Comparison of ENCODE assay signal across 15 cellular contexts in genomic region chr5:176987583-176987982, GRCh38. TPM values are rescaled to one million over a fixed set of nuclear protein-coding genes. Genes with fewer than 3 reads are reported as not detected.
DNase-seq lines count a peak whose midpoint lies in the region; ATAC-seq and TF ChIP-seq lines count a peak whose summit lies in the region.
"Had no signal": no experiment of that assay in that cellular context is flagged by ENCODE, and none has a peak within 500 bp of the region (broad histone marks: within the 10 kb centered on the region; RNA-seq: fewer than 3 reads in every experiment).

No MANE protein-coding gene starts in this region.

- H3K9me3 ChIP-seq in DOHH2 (ENCODE audit: control insufficient read depth, insufficient read depth, low read length) (no peaks in the 10 kb centered on the region), T-helper 17 cell (ENCODE audit: control insufficient read depth, low read length, poor library complexity, severe bottlenecking) (no peaks in the 10 kb centered on the region), neutrophil (no peaks in the 10 kb centered on the region), aorta (ENCODE audit: control insufficient read depth, low read length) (no peaks in the 10 kb centered on the region)

- H4K20me1 ChIP-seq in DOHH2 (ENCODE audit: control insufficient read depth, insufficient read depth, low read depth, low read length), result peaks cover 3% of the 10 kb centered on the region; the same call in 1 of the 2 replicates

- H3K4me1 ChIP-seq in DOHH2 (ENCODE audit: control insufficient read depth, low read length) (peaks cover 80% of the 10 kb centered on the region), neutrophil (ENCODE audit: control insufficient read depth in 1 of 2, insufficient read depth in 1 of 2, low read depth in 1 of 2, low read length in 1 of 2) (peaks cover 9 to 10% of the 10 kb centered on the region in 2 experiments), aorta (ENCODE audit: control insufficient read depth in 1 of 2, insufficient read depth in 2 of 2, low read length in 2 of 2) (no peaks in the 10 kb centered on the region)

- no peak for ATAC-seq in T-helper 17 cell
- ATAC-seq in aorta (ENCODE audit: low FRiP score), result no peak

- peaks cover 2 to 5% (median 3%) of the 10 kb centered on the region in 7 donors for H3K9me3 Mint-ChIP-seq in CD14-positive monocyte
- H3K9me3 Mint-ChIP-seq: CD8-positive, alpha-beta memory T cell had no signal

- H3K36me3 ChIP-seq in DOHH2 (ENCODE audit: control insufficient read depth, low read length), result peaks cover 26% of the 10 kb centered on the region
- H3K36me3 ChIP-seq in neutrophil, result peaks cover 3% of the 10 kb centered on the region
- H3K36me3 ChIP-seq in aorta (ENCODE audit: control insufficient read depth in 1 of 2, insufficient read depth in 2 of 2, low read length in 1 of 2), result no peaks in the 10 kb centered on the region

- H3K27me3 Mint-ChIP-seq in CD14-positive monocyte (ENCODE audit: low read depth in 3 of 3) (peaks cover 0 to 2% (median 0%) of the 10 kb centered on the region in 3 donors), T-helper 17 cell (no peaks in the 10 kb centered on the region)
- H3K27me3 Mint-ChIP-seq: CD8-positive, alpha-beta memory T cell had no signal

- H3K27me3 ChIP-seq in DOHH2 (ENCODE audit: control insufficient read depth, low read length) (no peaks in the 10 kb centered on the region), neutrophil (no peaks in the 10 kb centered on the region), aorta (ENCODE audit: control insufficient read depth in 1 of 2, insufficient read depth in 2 of 2, low read length in 1 of 2) (no peaks in the 10 kb centered on the region)
- H3K27me3 ChIP-seq: BLaER1 treated with 17β-estradiol and CSF1 and Interleukin-3, amounts not matched to agents 10 nM and 100 nM had no signal

- peak overlapping the region; percentile 23 for H3K4me3 ChIP-seq in DOHH2 (ENCODE audit: low read length)
- H3K4me3 ChIP-seq in neutrophil (ENCODE audit: low read depth in 1 of 2, low read length in 1 of 2), result no peak overlapping the region
- no peak overlapping the region for H3K4me3 ChIP-seq in aorta (ENCODE audit: low read length in 2 of 2)
- H3K4me3 ChIP-seq: BLaER1 treated with 17β-estradiol and CSF1 and Interleukin-3, amounts not matched to agents 10 nM and 100 nM had no signal

- H3K9me2 ChIP-seq in DOHH2 (replicated peaks; ENCODE audit: control insufficient read depth, low read length), result no peaks in the 10 kb centered on the region

- 87 to 89% methylated on average over 3 of the region's 3 CpGs for WGBS in aorta, 2 donors

- peak overlapping the region; percentile 84 for H3K27ac ChIP-seq in DOHH2 (ENCODE audit: low read depth, low read length)
- H3K27ac ChIP-seq in neutrophil, result peak overlapping the region; percentile 38
- no peak overlapping the region for H3K27ac ChIP-seq in aorta (ENCODE audit: low read depth in 1 of 2, low read length in 2 of 2)
- H3K27ac ChIP-seq: BLaER1 treated with 17β-estradiol and CSF1 and Interleukin-3, amounts not matched to agents 10 nM and 100 nM had no signal

- H3K79me2 ChIP-seq in DOHH2 (ENCODE audit: control insufficient read depth, low read length), result peaks cover 99% of the 10 kb centered on the region

- intact Hi-C loops in CD14-positive monocyte (cut with micrococcal nuclease), result no loop called here
- intact Hi-C loops in aorta (cut with DNase I), result no loop called here

- H3K27ac Mint-ChIP-seq in CD14-positive monocyte (peak overlapping the region in 5 of 7 donors; percentile 9 to 81 (median 46)), T-helper 17 cell (peak overlapping the region; percentile 66)
- H3K27ac Mint-ChIP-seq: H9 had no signal

- peak overlapping the region; percentile 73 for H3K4me2 ChIP-seq in DOHH2 (ENCODE audit: low read length)
- H3K4me2 ChIP-seq: BLaER1 treated with 17β-estradiol and CSF1 and Interleukin-3, amounts not matched to agents 10 nM and 100 nM had no signal

- H3F3A ChIP-seq in DOHH2 (ENCODE audit: control insufficient read depth, insufficient read depth), result peaks cover 41% of the 10 kb centered on the region

- H3K36me3 Mint-ChIP-seq in CD14-positive monocyte (peaks cover 6 to 38% of the 10 kb centered on the region in 2 donors), T-helper 17 cell (ENCODE audit: low read depth) (no peaks in the 10 kb centered on the region)

- no peak for TF ChIP-seq CTCF in CD14-positive monocyte (IDR thresholded peaks at IDR 0.05)
- no peak for TF ChIP-seq CTCF in DOHH2 (IDR thresholded peaks at IDR 0.05; ENCODE audit: low read depth, low read length, poor library complexity, severe bottlenecking)
- no peak for TF ChIP-seq CTCF in neutrophil (IDR thresholded peaks at IDR 0.05)

- H3K4me1 Mint-ChIP-seq in CD14-positive monocyte (peaks cover 10% of the 10 kb centered on the region), T-helper 17 cell (peaks cover 14% of the 10 kb centered on the region)
- H3K4me1 Mint-ChIP-seq: H9 had no signal

- no peak for DNase-seq in CD14-positive monocyte (ENCODE audit: low spot score)
- DNase-seq in T-helper 17 cell, result no peak
- no peak for DNase-seq in aorta
- no peak for DNase-seq in NCI-H1436 (lab: John Stamatoyannopoulos, UW)
- no peak for DNase-seq in NCI-H774 (lab: John Stamatoyannopoulos, UW)
- DNase-seq: ACHN; Caco-2; CD8-positive, alpha-beta memory T cell; DND-41; GF-D8; GOT3; H9 had no signal

- no peak overlapping the region for H3K4me3 Mint-ChIP-seq in CD14-positive monocyte
- no peak overlapping the region for H3K4me3 Mint-ChIP-seq in T-helper 17 cell
- H3K4me3 Mint-ChIP-seq: CD8-positive, alpha-beta memory T cell; H9 had no signal

RNA-seq across cellular contexts. Expression of gene UIMC1, which starts 19.0 kb away (rescaled TPM):
- polyA plus RNA-seq in CD14-positive monocyte (10 to 100 TPM; 14.8 to 19.1 TPM), aorta (10 to 100 TPM; 26.3 to 35.2 TPM)
- total RNA-seq in T-helper 17 cell (10 to 100 TPM; 57.6 to 65.3 TPM), aorta (10 to 100 TPM; 53.9 to 54.8 TPM)

RNA-seq across cellular contexts. Expression of gene ZNF346, which starts 34.9 kb away (rescaled TPM):
- polyA plus RNA-seq in CD14-positive monocyte (1 to 10 TPM; 6.0 to 6.4 TPM), aorta (1 to 10 TPM; 2.1 to 7.3 TPM)
- total RNA-seq in T-helper 17 cell (10 to 100 TPM; 14.9 to 18.4 TPM), aorta (10 to 100 TPM; 16.8 to 25.7 TPM)

Comparison
In these comparisons a context has a peak if more than half of its experiments do, and no peak if none do; other contexts are left out.
1. H3K27ac ChIP-seq: peak in DOHH2 (single experiment) and neutrophil (single experiment); none in aorta (0 of 2).